ENCODE assay signal across 8 cellular contexts in the genomic region with DNA sequence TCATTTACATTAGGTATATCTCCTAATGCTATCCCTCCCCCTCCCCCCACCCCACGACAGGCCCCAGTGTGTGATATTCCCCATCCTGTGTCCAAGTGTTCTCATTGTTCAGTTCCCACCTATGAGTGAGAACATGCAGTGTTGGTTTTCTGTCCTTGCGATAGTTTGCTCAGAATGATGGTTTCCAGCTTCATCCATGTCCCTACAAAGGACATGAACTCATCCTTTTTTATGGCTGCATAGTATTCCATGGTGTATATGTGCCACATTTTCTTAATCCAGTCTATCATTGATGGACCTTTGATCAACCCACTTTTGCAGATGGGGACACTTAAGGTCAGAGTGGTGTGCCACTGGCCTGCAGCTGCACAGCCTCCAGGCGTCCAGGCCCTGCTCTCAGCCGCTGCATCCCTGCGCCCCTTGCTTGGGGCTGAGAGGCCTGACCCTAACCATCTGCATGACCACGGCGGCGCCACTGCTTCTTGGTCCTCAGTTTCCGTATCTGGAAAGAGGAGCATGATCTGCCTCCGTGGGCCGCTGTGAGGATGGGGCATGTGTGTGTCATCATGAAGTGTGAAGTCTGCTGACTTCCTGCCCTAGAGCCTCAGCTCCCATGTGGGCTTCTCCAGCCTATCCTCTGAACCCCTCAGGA. TPM values are rescaled to one million over a fixed set of nuclear protein-coding genes. Genes with fewer than 3 reads are reported as not detected.
DNase-seq lines count a peak whose midpoint lies in the region; ATAC-seq and TF ChIP-seq lines count a peak whose summit lies in the region.
"Not testable (repeated sequence)": the region's sequence is repeated elsewhere in the genome, so short reads cannot be mapped to it uniquely, and the experiment has no call there.

No MANE protein-coding gene starts in this region.

- not testable (repeated sequence) for H3K9me3 ChIP-seq in BLaER1; SJSA1 (replicated peaks); heart right ventricle; lower lobe of right lung; neural progenitor cell (ENCODE audit: low read depth); upper lobe of right lung

- H3K4me3 Mint-ChIP-seq in endothelial cell (ENCODE audit: unreplicated experiment); neural progenitor cell: not testable (repeated sequence)

- not testable (repeated sequence) for H4K20me1 ChIP-seq in BLaER1; neural progenitor cell (ENCODE audit: low read depth)

- not testable (repeated sequence) for H3K79me2 ChIP-seq in neural progenitor cell (ENCODE audit: low read depth)

- H3K4me2 ChIP-seq in BLaER1: peak overlapping the region; percentile 63
- not testable (repeated sequence) for H3K4me2 ChIP-seq in neural progenitor cell

- not testable (repeated sequence) for ATAC-seq in heart right ventricle, lower lobe of right lung, upper lobe of right lung

- H3K27ac ChIP-seq in BLaER1: peak overlapping the region; percentile 61; the same call in 1 of the 2 replicates
- H3K27ac ChIP-seq in SJSA1: peak overlapping the region; percentile 57
- peak overlapping the region in 9 of 10 donors; percentile 13 to 98 (median 77) for H3K27ac ChIP-seq in heart right ventricle
- peak overlapping the region; percentile 72 for H3K27ac ChIP-seq in lower lobe of right lung
- H3K27ac ChIP-seq in neural progenitor cell: not testable (repeated sequence)
- H3K27ac ChIP-seq in skin epidermis: peak overlapping the region in 11 of 21 experiments; percentile 22 to 82 (median 71)
- H3K27ac ChIP-seq in upper lobe of right lung: peak overlapping the region; percentile 75

- peaks cover 55% of the 10 kb centered on the region for H3K4me1 Mint-ChIP-seq in endothelial cell (ENCODE audit: unreplicated experiment)
- peaks cover 22% of the 10 kb centered on the region for H3K4me1 Mint-ChIP-seq in neural progenitor cell

- TF ChIP-seq CTCF in endothelial cell (IDR thresholded peaks at IDR 0.05; ENCODE audit: unreplicated experiment); heart right ventricle (IDR thresholded peaks at IDR 0.05); lower lobe of right lung (IDR thresholded peaks at IDR 0.05); neural progenitor cell (IDR thresholded peaks at IDR 0.05); upper lobe of right lung (IDR thresholded peaks at IDR 0.05): not testable (repeated sequence)

- DNase-seq in SJSA1 (ENCODE audit: low read depth in 1 of 2, low spot score in 2 of 2); endothelial cell (ENCODE audit: low spot score); lower lobe of right lung; neural progenitor cell (ENCODE audit: low spot score); upper lobe of right lung: not testable (repeated sequence)
- peak in 1 of 2 donors; percentile 14 for DNase-seq in heart right ventricle

- H3K4me3 ChIP-seq in BLaER1, SJSA1, heart right ventricle, lower lobe of right lung, neural progenitor cell, skin epidermis, upper lobe of right lung: not testable (repeated sequence)

- intact Hi-C loops in heart right ventricle (cut with DNase I): loop anchor here in 2 of 10 donors (5.0 kb wide), 2 partner anchors 109 to 119 kb away; no protein-coding TSS in a partner anchor
- intact Hi-C loops in lower lobe of right lung (cut with DNase I); upper lobe of right lung (cut with DNase I): not testable (repeated sequence)

- 89 to 91% methylated on average over 10 to 11 of the region's 11 CpGs for WGBS in heart right ventricle, 2 donors

- H3K4me1 ChIP-seq in BLaER1 (peaks cover 82% of the 10 kb centered on the region), SJSA1 (replicated peaks) (peaks cover 67% of the 10 kb centered on the region), heart right ventricle (peaks cover 31 to 90% (median 79%) of the 10 kb centered on the region in 9 donors), lower lobe of right lung (peaks cover 79% of the 10 kb centered on the region), upper lobe of right lung (peaks cover 65% of the 10 kb centered on the region)
- H3K4me1 ChIP-seq in neural progenitor cell: not testable (repeated sequence)

- H3F3A ChIP-seq in neural progenitor cell (ENCODE audit: low read depth): peaks cover 26% of the 10 kb centered on the region

- not testable (repeated sequence) for H3K36me3 Mint-ChIP-seq in endothelial cell (ENCODE audit: low read depth, unreplicated experiment); neural progenitor cell

- not testable (repeated sequence) for H3K27me3 ChIP-seq in BLaER1; SJSA1 (replicated peaks); heart right ventricle; lower lobe of right lung (ENCODE audit: low read depth); upper lobe of right lung
- peaks cover 25% of the 10 kb centered on the region for H3K27me3 ChIP-seq in neural progenitor cell

- H3K27ac Mint-ChIP-seq in endothelial cell (ENCODE audit: unreplicated experiment): peak overlapping the region; percentile 52
- H3K27ac Mint-ChIP-seq in neural progenitor cell: peak overlapping the region; percentile 16

- not testable (repeated sequence) for H2AFZ ChIP-seq in neural progenitor cell (replicated peaks)

- H3K27me3 Mint-ChIP-seq in endothelial cell (ENCODE audit: unreplicated experiment) (peaks cover 22% of the 10 kb centered on the region), neural progenitor cell (ENCODE audit: insufficient read depth, low read depth) (peaks cover 16% of the 10 kb centered on the region)

- 0 out of 2 replicates have a peak overlapping the region, but pooled peaks have one; percentile 16 for H3K9ac ChIP-seq in BLaER1
- H3K9ac ChIP-seq in neural progenitor cell: not testable (repeated sequence)

- H3K9me3 Mint-ChIP-seq in endothelial cell (ENCODE audit: unreplicated experiment); neural progenitor cell: not testable (repeated sequence)

- H3K36me3 ChIP-seq in BLaER1, SJSA1, heart right ventricle, lower lobe of right lung, neural progenitor cell, upper lobe of right lung: not testable (repeated sequence)

RNA-seq across cellular contexts. Expression of a gene that starts 4.4 kb away (rescaled TPM):
- total RNA-seq in SJSA1 (2014; rRNA removed; shearing (Covaris generic)): 80.1 and 91.6 TPM in 2 replicates
- total RNA-seq in endothelial cell (ENCODE audit: unreplicated experiment): 1,753 TPM
- 100 to 1,000 TPM in 1 of 10 donors, 10 to 100 TPM in 9; 40.9 to 106 (median 62.8) TPM for total RNA-seq in heart right ventricle
- polyA plus RNA-seq in heart right ventricle: 100 to 1,000 TPM in 1 of 2 donors, 10 to 100 TPM in 1; 71.2 to 169 TPM
- 233 TPM for total RNA-seq in lower lobe of right lung
- total RNA-seq in neural progenitor cell (ENCODE audit: low replicate concordance): 9.0 and 12.9 TPM in 2 replicates
- 284 TPM for total RNA-seq in upper lobe of right lung
